18 cellular contexts compared by ENCODE assay signal in genomic region chr14:89400529-89400928, GRCh38. TPM values are rescaled to one million over a fixed set of nuclear protein-coding genes. Genes with fewer than 3 reads are reported as not detected.
DNase-seq lines count a peak whose midpoint lies in the region; ATAC-seq lines count a peak whose summit lies in the region.
"Had no signal": no experiment of that assay in that cellular context is flagged by ENCODE, and none has a peak within 500 bp of the region (broad histone marks: within the 10 kb centered on the region; RNA-seq: fewer than 3 reads in every experiment).

No MANE protein-coding gene starts in this region.

- ATAC-seq in activated naive CD4-positive, alpha-beta T cell treated with anti-CD3 and anti-CD28 coated beads, Interleukin-2, amount 50 U/mL, for 72 hours = no peak
- ATAC-seq in activated T-helper 17 cell treated with anti-CD3 and anti-CD28 coated beads, Interleukin-2, amount 50 U/mL, for 72 hours (replicated peaks) = no peak
- ATAC-seq in memory B cell (ENCODE audit: low read depth) (no peak), GM21786 (IDR thresholded peaks at IDR 0.05; ENCODE audit: unreplicated experiment) (no peak), HG03571 (IDR thresholded peaks at IDR 0.05; ENCODE audit: unreplicated experiment) (no peak)
- no peak for ATAC-seq in stimulated activated naive B cell treated with anti-CD40 and anti-IgM and Interleukin-4, amounts not matched to agents 10 μg/mL and 1 μg/mL and 100 μg/mL, for 72 hours (replicated peaks)
- ATAC-seq: GM12878 had no signal

- peaks cover 0 to 68% of the 10 kb centered on the region in 2 donors for H3K36me3 Mint-ChIP-seq in activated naive CD4-positive, alpha-beta T cell treated with anti-CD3 and anti-CD28 coated beads, Interleukin-2, amount 50 U/mL, for 72 hours
- H3K36me3 Mint-ChIP-seq in activated T-helper 17 cell treated with anti-CD3 and anti-CD28 coated beads, Interleukin-2, amount 50 U/mL, for 72 hours (ENCODE audit: low read depth) = peaks cover 15% of the 10 kb centered on the region
- H3K36me3 Mint-ChIP-seq in memory B cell = peaks cover 27% of the 10 kb centered on the region
- H3K36me3 Mint-ChIP-seq in stimulated activated naive B cell treated with anti-CD40 and anti-IgM and Interleukin-4, amounts not matched to agents 10 μg/mL and 1 μg/mL and 100 μg/mL, for 72 hours = peaks cover 54 to 84% of the 10 kb centered on the region in 2 donors

- peaks cover 25% of the 10 kb centered on the region for H3K4me1 Mint-ChIP-seq in activated T-helper 17 cell treated with anti-CD3 and anti-CD28 coated beads, Interleukin-2, amount 50 U/mL, for 72 hours
- H3K4me1 Mint-ChIP-seq in memory B cell = peaks cover 43% of the 10 kb centered on the region
- H3K4me1 Mint-ChIP-seq in stimulated activated naive B cell treated with anti-CD40 and anti-IgM and Interleukin-4, amounts not matched to agents 10 μg/mL and 1 μg/mL and 100 μg/mL, for 72 hours = peaks cover 68 to 80% of the 10 kb centered on the region in 2 donors

- no peak for DNase-seq in activated naive CD4-positive, alpha-beta T cell treated with anti-CD3 and anti-CD28 coated beads, Interleukin-2, amount 50 U/mL, for 72 hours (ENCODE audit: low spot score in 2 of 2)
- no peak for DNase-seq in activated naive CD4-positive, alpha-beta T cell (lab: John Stamatoyannopoulos, UW)
- DNase-seq in memory B cell (ENCODE audit: low spot score in 2 of 2) = no peak
- no peak for DNase-seq in stimulated activated naive B cell treated with anti-CD40 and anti-IgM and Interleukin-4, amounts not matched to agents 10 μg/mL and 1 μg/mL and 100 μg/mL, for 72 hours
- DNase-seq in T-helper 2 cell = no peak
- DNase-seq: activated CD4-positive, CD25-positive, alpha-beta regulatory T cell; GOT3; left ventricle myocardium inferior; MV-4-11; NCI-H187 treated with DMSO at 0.1 percent for 48 hours; NCI-H345; NCI-H82; stimulated activated CD8-positive, alpha-beta memory T cell treated with anti-CD3 and anti-CD28 coated beads, Interleukin-4, amount 100 ng/mL, for 48 hours had no signal

- no peak overlapping the region for H3K4me3 Mint-ChIP-seq in activated T-helper 17 cell treated with anti-CD3 and anti-CD28 coated beads, Interleukin-2, amount 50 U/mL, for 72 hours
- H3K4me3 Mint-ChIP-seq in memory B cell = no peak overlapping the region
- peak overlapping the region in 1 of 2 donors; percentile 17 for H3K4me3 Mint-ChIP-seq in stimulated activated naive B cell treated with anti-CD40 and anti-IgM and Interleukin-4, amounts not matched to agents 10 μg/mL and 1 μg/mL and 100 μg/mL, for 72 hours
- H3K4me3 Mint-ChIP-seq: dendritic cell treated with granulocyte-macrophage colony-stimulating factor and Interleukin-4, amounts not matched to agents 40 ng/mL and 50 ng/mL, for 4 days had no signal

- peak overlapping the region; percentile 36 to 87 for H3K27ac Mint-ChIP-seq in activated naive CD4-positive, alpha-beta T cell treated with anti-CD3 and anti-CD28 coated beads, Interleukin-2, amount 50 U/mL, for 72 hours
- peak overlapping the region; percentile 6 for H3K27ac Mint-ChIP-seq in activated T-helper 17 cell treated with anti-CD3 and anti-CD28 coated beads, Interleukin-2, amount 50 U/mL, for 72 hours
- peak overlapping the region; percentile 69 for H3K27ac Mint-ChIP-seq in memory B cell
- H3K27ac Mint-ChIP-seq in stimulated activated naive B cell treated with anti-CD40 and anti-IgM and Interleukin-4, amounts not matched to agents 10 μg/mL and 1 μg/mL and 100 μg/mL, for 72 hours = peak overlapping the region; percentile 43
- H3K27ac Mint-ChIP-seq: dendritic cell treated with granulocyte-macrophage colony-stimulating factor and Interleukin-4, amounts not matched to agents 40 ng/mL and 50 ng/mL, for 4 days had no signal

- H3K9me3 Mint-ChIP-seq in activated naive CD4-positive, alpha-beta T cell treated with anti-CD3 and anti-CD28 coated beads, Interleukin-2, amount 50 U/mL, for 72 hours = peaks cover 0 to 4% of the 10 kb centered on the region in 2 donors
- no peaks in the 10 kb centered on the region for H3K9me3 Mint-ChIP-seq in activated T-helper 17 cell treated with anti-CD3 and anti-CD28 coated beads, Interleukin-2, amount 50 U/mL, for 72 hours
- no peaks in the 10 kb centered on the region for H3K9me3 Mint-ChIP-seq in memory B cell
- H3K9me3 Mint-ChIP-seq in stimulated activated naive B cell treated with anti-CD40 and anti-IgM and Interleukin-4, amounts not matched to agents 10 μg/mL and 1 μg/mL and 100 μg/mL, for 72 hours = peaks cover 0 to 2% of the 10 kb centered on the region in 2 donors

- no peaks in the 10 kb centered on the region for H3K27me3 Mint-ChIP-seq in activated T-helper 17 cell treated with anti-CD3 and anti-CD28 coated beads, Interleukin-2, amount 50 U/mL, for 72 hours
- no peaks in the 10 kb centered on the region for H3K27me3 Mint-ChIP-seq in memory B cell
- no peaks in the 10 kb centered on the region for H3K27me3 Mint-ChIP-seq in stimulated activated naive B cell treated with anti-CD40 and anti-IgM and Interleukin-4, amounts not matched to agents 10 μg/mL and 1 μg/mL and 100 μg/mL, for 72 hours
- H3K27me3 Mint-ChIP-seq: dendritic cell treated with granulocyte-macrophage colony-stimulating factor and Interleukin-4, amounts not matched to agents 40 ng/mL and 50 ng/mL, for 4 days had no signal

RNA-seq across cellular contexts. Expression of gene FOXN3, which starts 16.5 kb away (rescaled TPM):
- total RNA-seq in activated naive CD4-positive, alpha-beta T cell treated with anti-CD3 and anti-CD28 coated beads, Interleukin-2, amount 50 U/mL, for 72 hours = 100 to 1,000 TPM in 1 of 2 donors, 10 to 100 TPM in 1; 75.3 to 104 TPM
- total RNA-seq in activated T-helper 17 cell treated with anti-CD3 and anti-CD28 coated beads, Interleukin-2, amount 50 U/mL, for 72 hours = 10 to 100 TPM; 56.9 to 82.3 TPM

Comparison
In these comparisons a context has a peak if more than half of its experiments do, and no peak if none do; other contexts are left out.
1. H3K27ac Mint-ChIP-seq: peak in every context shown above with its lines; median percentile 69 in memory B cell; 62 in activated naive CD4-positive, alpha-beta T cell treated with anti-CD3 and anti-CD28 coated beads, Interleukin-2, amount 50 U/mL, for 72 hours; 43 in stimulated activated naive B cell treated with anti-CD40 and anti-IgM and Interleukin-4, amounts not matched to agents 10 μg/mL and 1 μg/mL and 100 μg/mL, for 72 hours; 6 in activated T-helper 17 cell treated with anti-CD3 and anti-CD28 coated beads, Interleukin-2, amount 50 U/mL, for 72 hours.